8 cellular contexts compared by ENCODE assay signal in the genomic region with DNA sequence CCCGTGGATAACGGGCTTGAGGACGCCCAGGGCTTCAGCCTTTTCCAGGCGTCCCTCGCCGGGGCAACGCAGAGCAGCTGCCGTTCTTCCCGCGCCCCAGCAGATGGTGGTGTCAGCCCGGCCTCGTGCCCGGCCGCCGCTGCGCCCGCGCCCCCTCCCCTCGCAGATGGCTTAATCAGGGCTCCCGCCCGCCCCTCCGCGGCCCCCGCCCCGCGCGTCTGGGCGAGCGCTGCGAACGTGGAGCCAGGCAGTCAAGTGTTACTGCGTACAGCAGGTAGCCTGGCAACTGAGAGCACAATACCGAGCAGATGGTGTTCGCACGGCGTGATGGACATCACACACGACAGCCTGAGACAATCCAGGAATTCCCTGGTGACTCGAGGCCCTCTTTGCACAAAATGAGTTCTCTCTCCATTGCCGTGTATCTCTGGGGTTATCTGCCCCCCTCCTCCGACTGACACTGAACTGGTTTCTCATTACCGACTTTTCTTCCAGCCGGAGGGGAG.
DNase-seq lines count a peak whose midpoint lies in the region; ATAC-seq and TF ChIP-seq lines count a peak whose summit lies in the region.

No MANE protein-coding gene starts in this region.

- peaks cover 30% of the 10 kb centered on the region for H3K27me3 ChIP-seq in HUES64 (ENCODE audit: insufficient read depth, low read length)

- peak overlapping the region; percentile 88 for H3K9ac ChIP-seq in HUES64 (ENCODE audit: low read depth, low read length)

- H3K36me3 Mint-ChIP-seq in activated T-helper 2 cell treated with anti-CD3 and anti-CD28 coated beads, Interferon-gamma antibody, Interleukin-2, Interleukin-4, amounts not matched to agents 10 μg/mL and 5 μg/mL and 100 μg/mL, durations not matched to agents 14 hours and 24 hours and 36 hours (ENCODE audit: low read depth) = no peaks in the 10 kb centered on the region
- no peaks in the 10 kb centered on the region for H3K36me3 Mint-ChIP-seq in stimulated activated effector memory CD8-positive, alpha-beta T cell treated with anti-CD3 and anti-CD28 coated beads, Interleukin-12 subunit alpha, Interleukin-12 subunit beta, amount 100 ng/mL, for 72 hours

- H4K20me1 ChIP-seq in OCI-LY7 (ENCODE audit: insufficient read depth, low read length) = no peaks in the 10 kb centered on the region

- H3K4me2 ChIP-seq in OCI-LY7 (ENCODE audit: low read length) = no peak overlapping the region; the same call in 1 of the 2 replicates

- WGBS in HUES64 = under 1% methylated on average over 42 of the region's 42 CpGs

- no peak overlapping the region for H2AFZ ChIP-seq in OCI-LY7 (ENCODE audit: low read length)

- no peaks in the 10 kb centered on the region for H3K79me2 ChIP-seq in OCI-LY7 (ENCODE audit: insufficient read depth, low read depth, low read length)

- ATAC-seq in stimulated activated effector memory CD8-positive, alpha-beta T cell treated with anti-CD3 and anti-CD28 coated beads, Interleukin-12 subunit alpha, Interleukin-12 subunit beta, amount 100 ng/mL, for 72 hours = peak; percentile 77

- H3K9me3 ChIP-seq in HUES64 (ENCODE audit: insufficient read depth, low read depth, low read length) (no peaks in the 10 kb centered on the region), OCI-LY7 (ENCODE audit: low read length) (no peaks in the 10 kb centered on the region)

- H3K27ac Mint-ChIP-seq in activated T-helper 2 cell treated with anti-CD3 and anti-CD28 coated beads, Interferon-gamma antibody, Interleukin-2, Interleukin-4, amounts not matched to agents 10 μg/mL and 5 μg/mL and 100 μg/mL, durations not matched to agents 14 hours and 24 hours and 36 hours = no peak overlapping the region
- no peak overlapping the region for H3K27ac Mint-ChIP-seq in stimulated activated effector memory CD8-positive, alpha-beta T cell treated with anti-CD3 and anti-CD28 coated beads, Interleukin-12 subunit alpha, Interleukin-12 subunit beta, amount 100 ng/mL, for 72 hours

- peaks cover 11% of the 10 kb centered on the region for H3K4me1 Mint-ChIP-seq in activated T-helper 2 cell treated with anti-CD3 and anti-CD28 coated beads, Interferon-gamma antibody, Interleukin-2, Interleukin-4, amounts not matched to agents 10 μg/mL and 5 μg/mL and 100 μg/mL, durations not matched to agents 14 hours and 24 hours and 36 hours (ENCODE audit: low read depth)
- no peaks in the 10 kb centered on the region for H3K4me1 Mint-ChIP-seq in stimulated activated effector memory CD8-positive, alpha-beta T cell treated with anti-CD3 and anti-CD28 coated beads, Interleukin-12 subunit alpha, Interleukin-12 subunit beta, amount 100 ng/mL, for 72 hours

- TF ChIP-seq CTCF in OCI-LY7 (conservative IDR thresholded peaks at IDR 0.05; ENCODE audit: low read length) = peak; percentile 47; the same call in 1 of the 2 replicates

- no peak overlapping the region; the same call in 1 of the 2 replicates for H3K27ac ChIP-seq in HUES64 (ENCODE audit: low read depth, low read length)
- no peak overlapping the region for H3K27ac ChIP-seq in OCI-LY7 (ENCODE audit: low read depth, low read length, poor library complexity, severe bottlenecking)

- POLR2A ChIA-PET in OCI-LY7 (lab: Charles Lee) = no interaction called here

- BruUV-seq in OCI-LY7 (replicated peaks; lab: Mats Ljungman, UMichigan) = no TSS peak

- H3K27me3 Mint-ChIP-seq in activated T-helper 2 cell treated with anti-CD3 and anti-CD28 coated beads, Interferon-gamma antibody, Interleukin-2, Interleukin-4, amounts not matched to agents 10 μg/mL and 5 μg/mL and 100 μg/mL, durations not matched to agents 14 hours and 24 hours and 36 hours (ENCODE audit: low read depth) = peaks cover 54% of the 10 kb centered on the region

- intact Hi-C loops in OCI-LY7 (cut with micrococcal nuclease; ENCODE audit: unreplicated experiment) = loop anchor here (10.0 kb wide), 1 partner anchor 520 kb away; no protein-coding TSS in a partner anchor
- intact Hi-C loops in activated T-helper 2 cell treated with anti-CD3 and anti-CD28 coated beads, Interferon-gamma antibody, Interleukin-2, Interleukin-4, amounts not matched to agents 10 μg/mL and 5 μg/mL and 100 μg/mL, durations not matched to agents 14 hours and 24 hours and 36 hours (cut with micrococcal nuclease) = loop anchor here (2.0 to 10.0 kb wide), 6 partner anchors 316 to 787 kb away; a partner anchor contains a TSS

- peaks cover 31% of the 10 kb centered on the region for H3K4me1 ChIP-seq in HUES64 (ENCODE audit: insufficient read depth, low read length)
- H3K4me1 ChIP-seq in OCI-LY7 (ENCODE audit: insufficient read depth, low read length, poor library complexity, severe bottlenecking) = peaks cover 5% of the 10 kb centered on the region

- peak overlapping the region; percentile 73 for H3K4me3 ChIP-seq in HUES64 (ENCODE audit: low read length)
- H3K4me3 ChIP-seq in OCI-LY7 (ENCODE audit: low read depth, low read length, poor library complexity, severe bottlenecking) = no peak overlapping the region

- no peaks in the 10 kb centered on the region for H3K9me2 ChIP-seq in OCI-LY7 (ENCODE audit: insufficient read depth, low read length)

- DNase-seq in AG08395 (ENCODE audit: low spot score) (peak; percentile 82), GM19238 (ENCODE audit: insufficient read length, low spot score) (peak; percentile 49), OCI-LY7 (ENCODE audit: low spot score) (peak; percentile 20), fibroblast of peridontal ligament (ENCODE audit: extremely low read depth) (peak; percentile 69), myocyte (ENCODE audit: low read depth) (peak; percentile 69)
- DNase-seq in activated T-helper 2 cell treated with anti-CD3 and anti-CD28 coated beads, Interferon-gamma antibody, Interleukin-2, Interleukin-4, amounts not matched to agents 10 μg/mL and 5 μg/mL and 100 μg/mL, durations not matched to agents 14 hours and 24 hours and 36 hours (ENCODE audit: low spot score) = peak; percentile 35
- DNase-seq in stimulated activated effector memory CD8-positive, alpha-beta T cell treated with anti-CD3 and anti-CD28 coated beads, Interleukin-12 subunit alpha, Interleukin-12 subunit beta, amount 100 ng/mL, for 72 hours (ENCODE audit: low spot score in 2 of 2) = peak in 1 of 2 donors; percentile 57

- H3K4me3 Mint-ChIP-seq in activated T-helper 2 cell treated with anti-CD3 and anti-CD28 coated beads, Interferon-gamma antibody, Interleukin-2, Interleukin-4, amounts not matched to agents 10 μg/mL and 5 μg/mL and 100 μg/mL, durations not matched to agents 14 hours and 24 hours and 36 hours (ENCODE audit: low read depth) = peak overlapping the region; percentile 49
- H3K4me3 Mint-ChIP-seq in stimulated activated effector memory CD8-positive, alpha-beta T cell treated with anti-CD3 and anti-CD28 coated beads, Interleukin-12 subunit alpha, Interleukin-12 subunit beta, amount 100 ng/mL, for 72 hours = peak overlapping the region; percentile 27

- H3K36me3 ChIP-seq in HUES64 (ENCODE audit: insufficient read depth, low read length) (no peaks in the 10 kb centered on the region), OCI-LY7 (ENCODE audit: insufficient read depth, low read length) (no peaks in the 10 kb centered on the region)

- CTCF ChIA-PET in OCI-LY7 (lab: Charles Lee; ENCODE audit: unreplicated experiment) = no interaction called here

- no peaks in the 10 kb centered on the region for H3K9me3 Mint-ChIP-seq in activated T-helper 2 cell treated with anti-CD3 and anti-CD28 coated beads, Interferon-gamma antibody, Interleukin-2, Interleukin-4, amounts not matched to agents 10 μg/mL and 5 μg/mL and 100 μg/mL, durations not matched to agents 14 hours and 24 hours and 36 hours
- no peaks in the 10 kb centered on the region for H3K9me3 Mint-ChIP-seq in stimulated activated effector memory CD8-positive, alpha-beta T cell treated with anti-CD3 and anti-CD28 coated beads, Interleukin-12 subunit alpha, Interleukin-12 subunit beta, amount 100 ng/mL, for 72 hours
